Comparison of ENCODE assay signal across 8 cellular contexts in the genomic region with DNA sequence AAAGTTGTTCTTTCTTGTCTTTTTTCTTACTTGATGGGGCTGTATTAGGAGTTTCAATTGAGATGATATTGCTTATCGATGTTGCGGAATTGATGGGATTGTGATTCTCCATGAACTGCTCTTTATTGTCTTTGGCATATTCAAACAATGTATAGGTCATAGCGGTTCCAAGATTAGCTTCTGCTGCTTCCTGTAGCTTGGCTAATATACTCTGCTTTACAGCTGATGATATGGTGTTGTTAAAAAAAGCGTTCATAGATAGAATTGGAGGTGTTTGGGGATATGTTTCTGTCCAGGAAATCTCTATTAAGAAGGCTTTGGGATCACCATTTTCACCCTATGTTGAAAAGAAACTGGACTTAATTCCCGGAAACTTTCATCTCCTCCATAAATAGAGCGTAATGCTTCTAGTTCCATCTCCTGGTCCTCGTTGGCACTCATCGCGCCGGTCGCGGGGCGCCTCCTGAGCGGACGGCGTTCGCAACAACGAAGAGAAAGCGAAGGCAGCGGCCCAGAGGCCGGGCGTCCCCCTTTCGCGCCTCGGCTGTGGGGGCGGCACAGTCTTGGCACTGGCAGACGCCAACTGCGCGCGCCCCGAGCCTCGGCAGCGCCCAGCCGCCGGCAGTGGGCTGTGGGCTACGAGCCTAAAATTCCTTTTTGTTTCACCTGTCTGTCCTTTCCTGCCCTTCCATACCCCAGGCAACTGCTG.
DNase-seq lines count a peak whose midpoint lies in the region; ATAC-seq and TF ChIP-seq lines count a peak whose summit lies in the region.
"Not testable (repeated sequence)": the region's sequence is repeated elsewhere in the genome, so short reads cannot be mapped to it uniquely, and the experiment has no call there.

No MANE protein-coding gene starts in this region.

- H3K27ac ChIP-seq in CD4-positive, alpha-beta T cell (ENCODE audit: low read depth, low read length); esophagus (ENCODE audit: low read depth in 2 of 2, low read length in 1 of 2); mesenchymal stem cell (ENCODE audit: low read length, poor library complexity, severe bottlenecking): not testable (repeated sequence)

- H3K27me3 Mint-ChIP-seq in CD4-positive, alpha-beta T cell, result peaks cover 50% of the 10 kb centered on the region
- H3K27me3 Mint-ChIP-seq in IgD-negative memory B cell, result peaks cover 26% of the 10 kb centered on the region
- H3K27me3 Mint-ChIP-seq in activated naive CD4-positive, alpha-beta T cell treated with anti-CD3 and anti-CD28 coated beads for 36 hours (ENCODE audit: low read depth), result peaks cover 23% of the 10 kb centered on the region
- peaks cover 48% of the 10 kb centered on the region for H3K27me3 Mint-ChIP-seq in stimulated activated naive CD8-positive, alpha-beta T cell treated with anti-CD3 and anti-CD28 coated beads, Interleukin-15, Interleukin-2, amounts not matched to agents 100 ng/mL and 50 ng/mL, for 24 hours

- H3K27me3 ChIP-seq in CD4-positive, alpha-beta T cell (ENCODE audit: control insufficient read depth, insufficient read depth, low read length), result peaks cover 12% of the 10 kb centered on the region
- H3K27me3 ChIP-seq in esophagus (ENCODE audit: control insufficient read depth in 1 of 2, insufficient read depth in 2 of 2, low read length in 2 of 2); mesenchymal stem cell (ENCODE audit: control insufficient read depth in 1 of 2, insufficient read depth in 1 of 2, low read length in 2 of 2): not testable (repeated sequence)

- not testable (repeated sequence) for H3K4me2 ChIP-seq in mesenchymal stem cell (ENCODE audit: low read length, poor library complexity, severe bottlenecking)

- not testable (repeated sequence) for H3K9me3 ChIP-seq in CD4-positive, alpha-beta T cell (ENCODE audit: control insufficient read depth, low read length); esophagus (ENCODE audit: control insufficient read depth in 2 of 2, insufficient read depth in 1 of 2, low read depth in 1 of 2, low read length in 1 of 2); mesenchymal stem cell (ENCODE audit: control insufficient read depth, low read length)

- not testable (repeated sequence) for TF ChIP-seq CTCF in CD4-positive, alpha-beta T cell (IDR thresholded peaks at IDR 0.05)

- H3K23ac ChIP-seq in mesenchymal stem cell (ENCODE audit: low read length in 2 of 2), result not testable (repeated sequence)

- not testable (repeated sequence) for H2AFZ ChIP-seq in mesenchymal stem cell (ENCODE audit: low read depth, low read length)

- POLR2A ChIA-PET in CD4-positive, alpha-beta T cell (lab: Charles Lee), result not testable (repeated sequence)

- not testable (repeated sequence) for H3K36me3 Mint-ChIP-seq in CD4-positive, alpha-beta T cell (ENCODE audit: low read depth); IgD-negative memory B cell; activated naive CD4-positive, alpha-beta T cell treated with anti-CD3 and anti-CD28 coated beads for 36 hours (ENCODE audit: low read depth); stimulated activated naive CD8-positive, alpha-beta T cell treated with anti-CD3 and anti-CD28 coated beads, Interleukin-15, Interleukin-2, amounts not matched to agents 100 ng/mL and 50 ng/mL, for 24 hours (ENCODE audit: low read depth)

- peak overlapping the region; percentile 85 for H3K4me3 Mint-ChIP-seq in CD4-positive, alpha-beta T cell
- H3K4me3 Mint-ChIP-seq in IgD-negative memory B cell, result peak overlapping the region in 3 of 4 donors; percentile 18 to 93 (median 40)
- H3K4me3 Mint-ChIP-seq in activated naive CD4-positive, alpha-beta T cell treated with anti-CD3 and anti-CD28 coated beads for 36 hours, result peak overlapping the region; percentile 67
- peak overlapping the region; percentile 73 for H3K4me3 Mint-ChIP-seq in stimulated activated naive CD8-positive, alpha-beta T cell treated with anti-CD3 and anti-CD28 coated beads, Interleukin-15, Interleukin-2, amounts not matched to agents 100 ng/mL and 50 ng/mL, for 24 hours

- not testable (repeated sequence) for H2AK5ac ChIP-seq in mesenchymal stem cell (ENCODE audit: low read length, severe bottlenecking)

- H3K14ac ChIP-seq in mesenchymal stem cell (ENCODE audit: low read length in 2 of 2), result not testable (repeated sequence)

- not testable (repeated sequence) for H3K4ac ChIP-seq in mesenchymal stem cell (ENCODE audit: low read depth in 1 of 2, low read length in 2 of 2)

- not testable (repeated sequence) for H2BK12ac ChIP-seq in mesenchymal stem cell (ENCODE audit: low read length in 2 of 2)

- DNase-seq in CD4-positive, alpha-beta T cell; activated naive CD4-positive, alpha-beta T cell treated with anti-CD3 and anti-CD28 coated beads for 36 hours; mesenchymal stem cell: not testable (repeated sequence)

- H3K4me1 Mint-ChIP-seq in CD4-positive, alpha-beta T cell (ENCODE audit: low read depth); IgD-negative memory B cell; activated naive CD4-positive, alpha-beta T cell treated with anti-CD3 and anti-CD28 coated beads for 36 hours (ENCODE audit: low read depth): not testable (repeated sequence)
- H3K4me1 Mint-ChIP-seq in stimulated activated naive CD8-positive, alpha-beta T cell treated with anti-CD3 and anti-CD28 coated beads, Interleukin-15, Interleukin-2, amounts not matched to agents 100 ng/mL and 50 ng/mL, for 24 hours (ENCODE audit: low read depth), result peaks cover 12% of the 10 kb centered on the region

- peak; percentile 100 for ATAC-seq in CD4-positive, alpha-beta T cell (ENCODE audit: poor library complexity)
- peak; percentile 66 for ATAC-seq in GM19438 (IDR thresholded peaks at IDR 0.05; ENCODE audit: low read depth, unreplicated experiment)
- ATAC-seq in HG02798 (IDR thresholded peaks at IDR 0.05; ENCODE audit: poor library complexity, unreplicated experiment), result peak; percentile 88

- intact Hi-C loops in CD4-positive, alpha-beta T cell (cut with DNase I, micrococcal nuclease); activated naive CD4-positive, alpha-beta T cell treated with anti-CD3 and anti-CD28 coated beads for 36 hours (cut with micrococcal nuclease): not testable (repeated sequence)

- CTCF ChIA-PET in CD4-positive, alpha-beta T cell (lab: Charles Lee), result not testable (repeated sequence)
- CTCF ChIA-PET in activated naive CD4-positive, alpha-beta T cell treated with anti-CD3 and anti-CD28 coated beads for 36 hours (lab: Charles Lee), result interaction anchor here (0.6 kb wide), 1 partner anchor 130 kb away, joined by 3 read pairs; no protein-coding TSS in a partner anchor

- H2BK5ac ChIP-seq in mesenchymal stem cell (ENCODE audit: low read depth, low read length, poor library complexity, severe bottlenecking), result not testable (repeated sequence)

- H3K9ac ChIP-seq in mesenchymal stem cell (ENCODE audit: low read length), result peak overlapping the region; percentile 43

- H3K4me3 ChIP-seq in esophagus (ENCODE audit: low read depth in 1 of 2, low read length in 2 of 2) (peak overlapping the region; percentile 29 to 45), mesenchymal stem cell (ENCODE audit: insufficient read depth in 1 of 2, low read depth in 1 of 2, low read length in 2 of 2) (peak overlapping the region in 1 of 2 experiments; percentile 71)

- not testable (repeated sequence) for H3K9me3 Mint-ChIP-seq in CD4-positive, alpha-beta T cell; IgD-negative memory B cell; activated naive CD4-positive, alpha-beta T cell treated with anti-CD3 and anti-CD28 coated beads for 36 hours; stimulated activated naive CD8-positive, alpha-beta T cell treated with anti-CD3 and anti-CD28 coated beads, Interleukin-15, Interleukin-2, amounts not matched to agents 100 ng/mL and 50 ng/mL, for 24 hours

- H3K18ac ChIP-seq in mesenchymal stem cell (ENCODE audit: low read depth in 1 of 2, low read length in 2 of 2), result not testable (repeated sequence)

- not testable (repeated sequence) for H3K79me1 ChIP-seq in mesenchymal stem cell (replicated peaks; ENCODE audit: low read length, poor library complexity, severe bottlenecking)

- H2BK120ac ChIP-seq in mesenchymal stem cell (ENCODE audit: low read depth, low read length), result not testable (repeated sequence)

- not testable (repeated sequence) for H3K36me3 ChIP-seq in esophagus (ENCODE audit: control insufficient read depth in 2 of 2, insufficient read depth in 2 of 2, low read length in 1 of 2); mesenchymal stem cell (ENCODE audit: control insufficient read depth in 1 of 2, insufficient read depth in 2 of 2, low read depth in 1 of 2, low read length in 2 of 2)

- H4K91ac ChIP-seq in mesenchymal stem cell (ENCODE audit: low read length), result not testable (repeated sequence)

- WGBS in esophagus, 2 donors, result 12 to 19% methylated on average over 20 to 30 of the region's 36 CpGs
- 83% methylated on average over 14 of the region's 36 CpGs for WGBS in mesenchymal stem cell

- not testable (repeated sequence) for H2BK15ac ChIP-seq in mesenchymal stem cell (ENCODE audit: low read depth, poor library complexity, severe bottlenecking)

- H3K27ac Mint-ChIP-seq in CD4-positive, alpha-beta T cell; IgD-negative memory B cell; activated naive CD4-positive, alpha-beta T cell treated with anti-CD3 and anti-CD28 coated beads for 36 hours; stimulated activated naive CD8-positive, alpha-beta T cell treated with anti-CD3 and anti-CD28 coated beads, Interleukin-15, Interleukin-2, amounts not matched to agents 100 ng/mL and 50 ng/mL, for 24 hours: not testable (repeated sequence)

- H3K4me1 ChIP-seq in esophagus (ENCODE audit: control insufficient read depth in 2 of 2, insufficient read depth in 2 of 2, low read length in 1 of 2); mesenchymal stem cell (ENCODE audit: control insufficient read depth, insufficient read depth, low read depth, low read length): not testable (repeated sequence)

- H4K8ac ChIP-seq in mesenchymal stem cell (ENCODE audit: low read length), result not testable (repeated sequence)
